Comparison of ENCODE assay signal across 8 cellular contexts in the genomic region with DNA sequence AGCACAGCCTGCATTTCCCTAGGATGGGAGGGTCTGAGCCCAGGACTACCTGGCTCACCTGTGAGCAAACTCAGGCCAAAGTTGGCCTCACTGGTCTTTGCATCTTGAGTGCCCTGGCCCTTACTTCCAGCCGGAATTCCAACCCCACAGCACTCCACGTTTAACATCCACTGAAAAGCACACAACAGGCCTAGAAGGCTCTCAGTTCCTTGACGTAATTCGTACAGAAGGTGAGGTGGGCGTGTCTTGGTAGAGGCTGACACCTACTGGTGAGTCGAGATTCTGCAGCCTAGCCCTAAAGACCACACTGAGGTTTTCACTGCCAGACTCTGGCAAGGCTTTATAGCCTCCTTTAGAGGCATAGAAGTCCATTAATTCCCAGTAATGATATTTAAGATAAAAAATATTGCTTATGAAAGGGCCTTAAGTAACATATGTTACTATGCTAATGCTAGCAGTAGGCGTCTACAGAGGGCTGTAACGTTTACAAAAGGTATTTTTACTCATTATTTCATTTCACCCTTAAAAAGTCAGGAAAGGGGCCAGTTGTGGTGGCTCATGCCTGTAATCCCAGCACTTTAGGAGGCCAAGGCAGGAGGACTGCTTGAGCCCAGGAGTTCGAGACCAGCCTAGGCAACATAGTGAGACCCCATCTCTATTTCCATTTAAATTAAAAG.
DNase-seq lines count a peak whose midpoint lies in the region; TF ChIP-seq lines count a peak whose summit lies in the region.

No MANE protein-coding gene starts in this region.

- TF ChIP-seq CTCF in adrenal gland (IDR thresholded peaks at IDR 0.05) = peak; percentile 65 to 91 (median 86)

- H3K27me3 ChIP-seq in adrenal gland = no peaks in the 10 kb centered on the region

- H3K9me3 ChIP-seq in adrenal gland (replicated peaks in 1 of 3) = no peaks in the 10 kb centered on the region

- DNase-seq in GDM1 (lab: John Stamatoyannopoulos, UW) = peak; percentile 68
- peak; percentile 64 for DNase-seq in HT1080 (ENCODE audit: low read depth)
- DNase-seq in SW480 (ENCODE audit: low spot score) = peak; percentile 77
- peak; percentile 61 to 87 (median 71) for DNase-seq in adrenal gland
- DNase-seq in inferior parietal cortex (ENCODE audit: extremely low spot score) = peak; percentile 34
- DNase-seq in stimulated activated CD4-positive, alpha-beta T cell treated with anti-CD3 and anti-CD28 coated beads, Interleukin-2, amount 100 ng/mL, for 48 hours = peak; percentile 54 to 65
- no peak for DNase-seq in putamen (ENCODE audit: low spot score)
- no peak for DNase-seq in NCI-H1092 (lab: John Stamatoyannopoulos, UW)

- intact Hi-C loops in adrenal gland (cut with DNase I) = loop anchor here in 1 of 2 donors (10.0 kb wide), 1 partner anchor 108 kb away; no protein-coding TSS in a partner anchor

- H3K4me1 ChIP-seq in adrenal gland (replicated peaks in 1 of 2) = peaks cover 6 to 13% of the 10 kb centered on the region in 2 donors

- TF ChIP-seq POLR2A in adrenal gland (IDR thresholded peaks at IDR 0.05) = no peak

- H3K4me3 ChIP-seq in adrenal gland = no peak overlapping the region

- H3K36me3 ChIP-seq in adrenal gland (replicated peaks in 1 of 2) = no peaks in the 10 kb centered on the region

- H3K27ac ChIP-seq in adrenal gland = no peak overlapping the region

- 43 to 72% (median 52%) methylated on average over 4 to 9 of the region's 9 CpGs for WGBS in adrenal gland, 4 donors

Comparison
In these comparisons a context has a peak if more than half of its experiments do, and no peak if none do; other contexts are left out.
1. DNase-seq: peak in GDM1 (single experiment), HT1080 (single experiment), SW480 (single experiment), adrenal gland (7 of 7), inferior parietal cortex (single experiment) and stimulated activated CD4-positive, alpha-beta T cell treated with anti-CD3 and anti-CD28 coated beads, Interleukin-2, amount 100 ng/mL, for 48 hours (2 of 2); none in putamen (single experiment) and NCI-H1092 (single experiment).